Comparison of ENCODE assay signal across 31 cellular contexts in genomic region chr4:3198906-3199305, GRCh38. TPM values are rescaled to one million over a fixed set of nuclear protein-coding genes. Genes with fewer than 3 reads are reported as not detected.
"Had no signal": no experiment of that assay in that cellular context is flagged by ENCODE, and none has a peak within 500 bp of the region (broad histone marks: within the 10 kb centered on the region; RNA-seq: fewer than 3 reads in every experiment).

No MANE protein-coding gene starts in this region.

- H3K27me3 Mint-ChIP-seq: activated B cell treated with CpG ODN at 0.5 μM for 24 hours; activated CD4-positive, alpha-beta T cell treated with anti-CD3 and anti-CD28 coated beads for 36 hours; activated naive CD8-positive, alpha-beta T cell treated with anti-CD3 and anti-CD28 coated beads for 36 hours; brain; T-cell had no signal

- H3K4me1 ChIP-seq: prostate gland, testis, uterus had no signal

- H3K9me3 ChIP-seq: adrenal gland, ascending aorta, colonic mucosa, mucosa of descending colon, pancreas, prostate gland, testis, uterus had no signal

- ATAC-seq: activated CD4-positive, alpha-beta T cell treated with anti-CD3 and anti-CD28 coated beads for 36 hours; activated CD8-positive, alpha-beta T cell treated with anti-CD3 and anti-CD28 coated beads, Interleukin-2, amount 10 ng/mL, durations not matched to agents 7 days and 5 days; esophagus mucosa; mucosa of descending colon; pancreas; T-cell had no signal

- H3K4me3 Mint-ChIP-seq: activated B cell treated with CpG ODN at 0.5 μM for 24 hours; activated CD4-positive, alpha-beta T cell treated with anti-CD3 and anti-CD28 coated beads for 36 hours; activated CD8-positive, alpha-beta T cell treated with anti-CD3 and anti-CD28 coated beads, Interleukin-2, amount 10 ng/mL, durations not matched to agents 7 days and 5 days; activated naive CD8-positive, alpha-beta T cell treated with anti-CD3 and anti-CD28 coated beads for 36 hours; brain; nephron progenitor cell; T-cell had no signal

- H3K4me3 ChIP-seq: adrenal gland, ascending aorta, cardiac muscle cell, colonic mucosa, dorsolateral prefrontal cortex, mucosa of descending colon, pancreas, prostate gland, smooth muscle cell, testis, uterus had no signal

- H3K9me3 Mint-ChIP-seq: activated B cell treated with CpG ODN at 0.5 μM for 24 hours; activated naive CD8-positive, alpha-beta T cell treated with anti-CD3 and anti-CD28 coated beads for 36 hours; brain; nephron progenitor cell; T-cell had no signal

- DNase-seq: activated B cell treated with CpG ODN at 0.5 μM for 24 hours; activated CD4-positive, alpha-beta T cell treated with anti-CD3 and anti-CD28 coated beads for 36 hours; activated CD8-positive, alpha-beta T cell treated with anti-CD3 and anti-CD28 coated beads, Interleukin-2, amount 10 ng/mL, durations not matched to agents 7 days and 5 days; activated effector memory CD4-positive, alpha-beta T cell treated with Interleukin-2 at 50 U/mL for 16 hours; activated naive CD4-positive, alpha-beta T cell treated with Interleukin-2 at 50 U/mL for 16 hours; activated naive CD8-positive, alpha-beta T cell treated with anti-CD3 and anti-CD28 coated beads for 36 hours; cerebellar nuclear complex; colonic mucosa; dorsolateral prefrontal cortex; foreskin melanocyte; glutamatergic neuron; islet precursor cell; left ventricle myocardium superior; mucosa of descending colon; nephron progenitor cell; retina; stimulated activated CD4-positive, alpha-beta T cell treated with anti-CD3 and anti-CD28 coated beads, Interleukin-15, amount 100 ng/mL, for 24 hours; stimulated activated CD4-positive, alpha-beta T cell treated with anti-CD3 and anti-CD28 coated beads, Interleukin-2, amount 100 ng/mL, for 24 hours; stimulated activated naive CD4-positive, alpha-beta T cell treated with Interleukin-2 at 50 U/mL for 16 hours; T-cell; trophoblast cell; uterus had no signal

- H3K27ac Mint-ChIP-seq: activated B cell treated with CpG ODN at 0.5 μM for 24 hours; activated CD4-positive, alpha-beta T cell treated with anti-CD3 and anti-CD28 coated beads for 36 hours; activated naive CD8-positive, alpha-beta T cell treated with anti-CD3 and anti-CD28 coated beads for 36 hours; nephron progenitor cell; T-cell had no signal

- H3K27ac ChIP-seq: adrenal gland, ascending aorta, cardiac muscle cell, colonic mucosa, pancreas, prostate gland, testis, uterus had no signal

- H3K36me3 ChIP-seq: colonic mucosa, uterus had no signal

- H3K27me3 ChIP-seq: adrenal gland, ascending aorta, cardiac muscle cell, colonic mucosa, dorsolateral prefrontal cortex, pancreas, testis, uterus had no signal

RNA-seq across cellular contexts. Expression of gene MSANTD1, which starts 50.1 kb away (rescaled TPM):
- total RNA-seq: ascending aorta had no signal
